Comparison of ENCODE assay signal across 8 cellular contexts in the genomic region with DNA sequence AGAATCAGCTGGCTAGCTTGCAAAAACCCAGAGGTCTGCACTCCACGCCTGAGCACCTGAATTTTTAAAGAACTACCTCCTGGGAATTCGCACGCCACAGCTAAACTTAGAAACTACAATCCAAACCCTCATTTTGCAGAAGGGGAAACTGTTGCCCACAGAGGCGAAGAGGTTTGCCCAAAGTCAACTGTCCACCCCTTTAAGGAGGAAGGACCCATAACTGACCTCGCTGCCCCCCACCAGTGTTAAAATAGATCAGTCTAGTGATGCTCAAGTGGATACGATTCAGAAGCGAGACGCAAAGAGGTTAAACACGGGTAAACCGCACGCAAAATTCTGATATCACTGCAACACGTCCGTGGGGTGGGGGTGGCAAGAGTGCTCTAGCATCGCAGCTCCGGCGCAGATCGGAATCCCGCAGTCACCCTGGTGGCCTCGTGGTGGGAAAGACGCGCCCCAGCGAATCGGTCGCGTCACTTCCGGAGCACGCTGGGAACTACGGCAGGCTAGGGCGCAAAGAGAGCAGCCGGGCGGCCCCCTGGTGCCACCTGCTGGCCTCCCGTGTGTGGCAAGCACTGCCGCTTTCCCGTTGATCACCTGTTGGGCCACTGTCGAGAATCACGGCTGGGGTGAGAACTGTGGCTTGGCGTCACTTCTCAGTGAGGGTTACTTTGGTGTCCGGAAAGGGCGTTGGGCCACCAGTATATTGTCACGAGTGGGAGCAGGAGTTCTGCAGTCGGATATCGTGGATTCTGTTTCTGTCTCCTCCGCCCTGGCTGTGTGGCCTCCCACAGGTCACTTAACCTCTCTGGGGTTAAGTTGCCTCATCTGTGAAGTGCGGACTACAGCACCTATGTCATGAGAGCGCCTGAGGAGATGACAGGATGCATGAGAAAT. TPM values are rescaled to one million over a fixed set of nuclear protein-coding genes. Genes with fewer than 3 reads are reported as not detected.
A peak's percentile ranks its signal among the peaks of the same experiment; 100 is the strongest.
DNase-seq lines count a peak whose midpoint lies in the region; ATAC-seq and TF ChIP-seq lines count a peak whose summit lies in the region.

Gene ALKBH2, minus strand, starts transcription at position 451 of the 897 bp plus-strand sequence. CDS start 686 bp downstream, outside the sequence.

- peaks cover 33% of the 10 kb centered on the region for H3K79me2 ChIP-seq in PC-3 (ENCODE audit: low read length)

- H3K9me2 ChIP-seq in PC-3 (replicated peaks; ENCODE audit: low read length): no peaks in the 10 kb centered on the region

- H3K4me2 ChIP-seq in PC-3 (ENCODE audit: low read length): peak within 1 kb of the TSS; percentile 83

- peak; percentile 56 for TF ChIP-seq POLR2A in erythroblast (IDR thresholded peaks at IDR 0.05; ENCODE audit: low read length)

- peak; percentile 85 for DNase-seq in DMS153 treated with DMSO at 0.1 percent for 48 hours (lab: John Stamatoyannopoulos, UW; ENCODE audit: unreplicated experiment)
- peak; percentile 89 for DNase-seq in Jurkat, Clone E6-1 (ENCODE audit: low read depth, low spot score)
- peak; percentile 97 for DNase-seq in PC-3
- DNase-seq in activated T-cell treated with anti-CD3 and anti-CD28 coated beads, Interleukin-2, amount 50 U/mL, for 1 hour: peak; percentile 94
- peak; percentile 95 to 97 for DNase-seq in erythroblast (lab: John Stamatoyannopoulos, UW)
- peak; percentile 88 for DNase-seq in stimulated activated CD8-positive, alpha-beta memory T cell treated with anti-CD3 and anti-CD28 coated beads, Interleukin-7, amount 100 ng/mL, for 24 hours (ENCODE audit: low read depth)

- H2AFZ ChIP-seq in PC-3 (ENCODE audit: low read length): peak within 1 kb of the TSS; percentile 88

- H3K27me3 ChIP-seq in PC-3 (ENCODE audit: low read length) (no peaks in the 10 kb centered on the region), muscle layer of colon (ENCODE audit: control insufficient read depth in 1 of 2, insufficient read depth in 2 of 2, low read length in 2 of 2) (no peaks in the 10 kb centered on the region)

- H3K27ac ChIP-seq in PC-3 (ENCODE audit: low read length) (peak within 1 kb of the TSS; percentile 27), muscle layer of colon (ENCODE audit: low read depth, low read length) (peak within 1 kb of the TSS; percentile 69)

- H3K4me1 ChIP-seq in PC-3 (ENCODE audit: insufficient read depth, low read length): peaks cover 39% of the 10 kb centered on the region
- peaks cover 22% of the 10 kb centered on the region for H3K4me1 ChIP-seq in muscle layer of colon (ENCODE audit: insufficient read depth, low read length)

- H3K9me3 ChIP-seq in PC-3 (ENCODE audit: low read length): no peaks in the 10 kb centered on the region
- no peaks in the 10 kb centered on the region for H3K9me3 ChIP-seq in muscle layer of colon (ENCODE audit: low read length)

- H4K20me1 ChIP-seq in PC-3 (ENCODE audit: low read length): no peaks in the 10 kb centered on the region

- ATAC-seq in GM21529 (IDR thresholded peaks at IDR 0.05; ENCODE audit: unreplicated experiment) (peak; percentile 64), PC-3 (peak; percentile 55)

- POLR2A ChIA-PET in PC-3 (lab: Charles Lee; ENCODE audit: unreplicated experiment): no interaction called here

- H3K36me3 ChIP-seq in PC-3 (ENCODE audit: low read depth, low read length) (peaks cover 6% of the 10 kb centered on the region), muscle layer of colon (ENCODE audit: insufficient read depth, low read length) (peaks cover 16% of the 10 kb centered on the region)

- BruUV-seq in PC-3 (replicated peaks; lab: Mats Ljungman, UMichigan): TSS peak; percentile 88

- intact Hi-C loops in PC-3 (cut with micrococcal nuclease): loop anchor here (1.0 to 10.0 kb wide), 8 partner anchors 40 to 530 kb away; partner anchors contain the start of genes CORO1C, ISCU and USP30

- TF ChIP-seq CTCF in PC-3 (conservative IDR thresholded peaks at IDR 0.05; ENCODE audit: low read depth, low read length): peak; percentile 93

- CTCF ChIA-PET in PC-3 (lab: Charles Lee): interaction anchor here (0.7 kb wide), 1 partner anchor 41 kb away, joined by 3 read pairs; the partner anchor contains the start of gene USP30

- H3K9ac ChIP-seq in PC-3 (ENCODE audit: low read length) (peak within 1 kb of the TSS; percentile 68), muscle layer of colon (ENCODE audit: low read length) (peak within 1 kb of the TSS; percentile 45)

- H3F3A ChIP-seq in PC-3 (ENCODE audit: low read length, unreplicated experiment): no peaks in the 10 kb centered on the region

- H3K4me3 ChIP-seq in Jurkat, Clone E6-1 (ENCODE audit: low read length): peak within 1 kb of the TSS; percentile 82
- H3K4me3 ChIP-seq in PC-3 (ENCODE audit: low read length): peak within 1 kb of the TSS; percentile 62
- H3K4me3 ChIP-seq in muscle layer of colon (ENCODE audit: low read depth in 1 of 2, low read length in 2 of 2): peak within 1 kb of the TSS; percentile 47 to 85

RNA-seq across cellular contexts. Expression of gene ALKBH2, which starts in this region (rescaled TPM):
- 82.9 TPM for polyA plus RNA-seq in Jurkat, Clone E6-1 (2012; ENCODE audit: insufficient read depth, insufficient read length)
- total RNA-seq in PC-3 (2014; rRNA removed): 73.8 and 74.0 TPM in 2 replicates

Comparison
In these comparisons a context has a peak if more than half of its experiments do, and no peak if none do; other contexts are left out.
1. Peak in every context shown above with its lines: DNase-seq, ATAC-seq, H3K4me3 ChIP-seq and H3K27ac ChIP-seq.